ENCODE assay signal across 16 cellular contexts in genomic region chr13:76619631-76620030, GRCh38.
A peak's percentile ranks its signal among the peaks of the same experiment; 100 is the strongest.
DNase-seq lines count a peak whose midpoint lies in the region; ATAC-seq, FAIRE-seq and TF ChIP-seq lines count a peak whose summit lies in the region.
"Had no signal": no experiment of that assay in that cellular context is flagged by ENCODE, and none has a peak within 500 bp of the region (broad histone marks: within the 10 kb centered on the region; RNA-seq: fewer than 3 reads in every experiment).

No MANE protein-coding gene starts in this region.

- H4K20me1 ChIP-seq in SK-N-SH (ENCODE audit: insufficient read depth) (no peaks in the 10 kb centered on the region), keratinocyte (ENCODE audit: control insufficient read depth, extremely low read depth, insufficient read depth, low read length) (no peaks in the 10 kb centered on the region)

- H3K4me3 ChIP-seq in SK-N-SH (ENCODE audit: low read depth in 2 of 2, low read length in 1 of 2), result no peak overlapping the region
- no peak overlapping the region for H3K4me3 ChIP-seq in keratinocyte (ENCODE audit: control insufficient read depth in 2 of 3, extremely low read depth in 1 of 3, insufficient read depth in 2 of 3, low read depth in 1 of 3, low read length in 3 of 3)
- H3K4me3 ChIP-seq: GM12878, GM23248 had no signal

- ATAC-seq in SK-N-SH treated with all-trans-retinoic acid at 6 μM for 48 hours (no peak), HG03521 (IDR thresholded peaks at IDR 0.05; ENCODE audit: unreplicated experiment) (no peak)
- ATAC-seq: GM12878, HCT116 had no signal

- H3K9ac ChIP-seq in SK-N-SH (no peak overlapping the region), keratinocyte (ENCODE audit: control insufficient read depth, extremely low read depth, insufficient read depth, low read length) (no peak overlapping the region)
- H3K9ac ChIP-seq: GM23248 had no signal

- DNase-seq in SK-N-SH (peak; percentile 23), NCI-H226 (peak; percentile 6), keratinocyte (ENCODE audit: low read depth, low spot score) (no peak), KG1 (lab: John Stamatoyannopoulos, UW) (no peak), amygdala (lab: John Stamatoyannopoulos, UW) (no peak)
- DNase-seq: BE2C; CD4-positive, alpha-beta memory T cell; DMS79; GM23248 had no signal

- H3K9me3 ChIP-seq in SK-N-SH (no peaks in the 10 kb centered on the region), keratinocyte (ENCODE audit: control insufficient read depth, low read depth, low read length) (no peaks in the 10 kb centered on the region)
- H3K9me3 ChIP-seq: BE2C had no signal

- no peak; a peak in 1 of 4 replicates for TF ChIP-seq EP300 in SK-N-SH (IDR thresholded peaks at IDR 0.05; ENCODE audit: borderline replicate concordance in 1 of 2, low read depth in 1 of 2, low read length in 1 of 2)

- H3K4me2 ChIP-seq in SK-N-SH (no peak overlapping the region), keratinocyte (ENCODE audit: control insufficient read depth, extremely low read depth, insufficient read depth, low read depth, low read length) (peak overlapping the region; percentile 16)

- no peak overlapping the region for H2AFZ ChIP-seq in SK-N-SH (ENCODE audit: low read depth)
- H2AFZ ChIP-seq in keratinocyte (ENCODE audit: control insufficient read depth, low read length), result no peak overlapping the region
- H2AFZ ChIP-seq: GM23248 had no signal

- H3K4me1 ChIP-seq in SK-N-SH (ENCODE audit: control insufficient read depth in 1 of 2, insufficient read depth in 2 of 2, low read depth in 1 of 2, low read length in 1 of 2) (peaks cover 0 to 7% of the 10 kb centered on the region in 2 experiments; a peak in 2 of 4 replicates), keratinocyte (ENCODE audit: control insufficient read depth, extremely low read depth, insufficient read depth, low read length) (no peaks in the 10 kb centered on the region)
- H3K4me1 ChIP-seq: BE2C had no signal

- H3K27me3 ChIP-seq in SK-N-SH (ENCODE audit: insufficient read depth), result no peaks in the 10 kb centered on the region
- no peaks in the 10 kb centered on the region for H3K27me3 ChIP-seq in keratinocyte (ENCODE audit: control insufficient read depth, extremely low read depth, insufficient read depth, low read length)
- H3K27me3 ChIP-seq: BE2C had no signal

- CTCF ChIA-PET in SK-N-SH (lab: Yijun Ruan, JAX), result interaction anchor here (0.8 to 1.2 kb wide), 2 partner anchors 98 to 924 kb away, joined by 3 to 5 read pairs; no protein-coding TSS in a partner anchor

- no peaks in the 10 kb centered on the region for H3K9me2 ChIP-seq in SK-N-SH

- H3F3A ChIP-seq in SK-N-SH (replicated peaks; ENCODE audit: insufficient read depth), result no peaks in the 10 kb centered on the region

- POLR2A ChIA-PET in SK-N-SH (lab: Yijun Ruan, JAX), result no interaction called here

- TF ChIP-seq RAD21 in SK-N-SH (IDR thresholded peaks at IDR 0.05; ENCODE audit: low read length), result no peak

- H3K36me3 ChIP-seq in SK-N-SH (replicated peaks in 1 of 2; ENCODE audit: control insufficient read depth in 1 of 2, insufficient read depth in 2 of 2, low read length in 1 of 2) (no peaks in the 10 kb centered on the region), keratinocyte (ENCODE audit: control insufficient read depth in 2 of 2, extremely low read depth in 1 of 2, insufficient read depth in 2 of 2, low read length in 2 of 2) (no peaks in the 10 kb centered on the region)
- H3K36me3 ChIP-seq: BE2C had no signal

- H3K27ac ChIP-seq in SK-N-SH (ENCODE audit: low read depth in 2 of 2, low read length in 1 of 2), result no peak overlapping the region
- H3K27ac ChIP-seq in keratinocyte (ENCODE audit: control insufficient read depth, insufficient read depth, low read length), result no peak overlapping the region
- H3K27ac ChIP-seq: C4-2B, GM23248 had no signal

- no peaks in the 10 kb centered on the region for H3K9me1 ChIP-seq in keratinocyte (ENCODE audit: control insufficient read depth, extremely low read depth, insufficient read depth, low read length)

- TF ChIP-seq CTCF in SK-N-SH (IDR thresholded peaks at IDR 0.05) (no peak), keratinocyte (optimal IDR thresholded peaks at IDR 0.05 in 1 of 3, IDR thresholded peaks at IDR 0.05 in 1 of 3, conservative IDR thresholded peaks at IDR 0.05 in 1 of 3; ENCODE audit: extremely low read depth in 1 of 3, insufficient read depth in 2 of 3, low read length in 3 of 3) (no peak)

- dilution Hi-C loops in keratinocyte (cut with MboI; ENCODE audit: extremely low pct_ligation_motif_present, low sequenced_read_pairs), result no loop called here

- no peaks in the 10 kb centered on the region for H3K79me2 ChIP-seq in SK-N-SH (ENCODE audit: insufficient read depth)
- H3K79me2 ChIP-seq in keratinocyte (ENCODE audit: control insufficient read depth, insufficient read depth, low read length), result no peaks in the 10 kb centered on the region

- no peak for FAIRE-seq in keratinocyte (lab: Jason Lieb, UNC)
- FAIRE-seq: A204.1, GM12878, H54 had no signal

TF ChIP-seq in SK-N-SH, 30 proteins besides CTCF, POLR2A, EP300 and RAD21 (continues in another document):
- no peak for TF ChIP-seq FOXJ3 (CRISPR knock-in tag; IDR thresholded peaks at IDR 0.05)
- TF ChIP-seq RXRA (IDR thresholded peaks at IDR 0.05; ENCODE audit: borderline replicate concordance, low read depth), result no peak
- TF ChIP-seq MEF2A (IDR thresholded peaks at IDR 0.05; ENCODE audit: borderline replicate concordance, low read depth), result no peak
- no peak for TF ChIP-seq MXI1 (IDR thresholded peaks at IDR 0.05; ENCODE audit: low read depth, low read length)
- TF ChIP-seq GATA2 (CRISPR knock-in tag; IDR thresholded peaks at IDR 0.05), result no peak; the same call in 1 of the 2 replicates
- no peak for TF ChIP-seq NRF1 (IDR thresholded peaks at IDR 0.05; ENCODE audit: low read depth, low read length)
- no peak for TF ChIP-seq MAX (IDR thresholded peaks at IDR 0.05; ENCODE audit: low read depth)
- no peak for TF ChIP-seq SIN3A (IDR thresholded peaks at IDR 0.05; ENCODE audit: borderline replicate concordance, low read depth, low read length)
- no peak for TF ChIP-seq FOXM1 (IDR thresholded peaks at IDR 0.05; ENCODE audit: low read depth)
- no peak for TF ChIP-seq EZH2phosphoT487 (IDR thresholded peaks at IDR 0.05; ENCODE audit: borderline replicate concordance, low read depth)
- no peak for TF ChIP-seq IRF3 (IDR thresholded peaks at IDR 0.05; ENCODE audit: low read depth, low read length)

TF ChIP-seq in SK-N-SH treated with all-trans-retinoic acid at 6 μM for 48 hours, 23 proteins besides CTCF, POLR2A, EP300 and RAD21 (continues in another document):
- TF ChIP-seq BACH2 (CRISPR knock-in tag; IDR thresholded peaks at IDR 0.05; ENCODE audit: borderline replicate concordance) (no peak), ZNF70 (CRISPR knock-in tag; IDR thresholded peaks at IDR 0.05) (no peak), OSR1 (CRISPR knock-in tag; IDR thresholded peaks at IDR 0.05) (no peak), RARB (CRISPR knock-in tag; IDR thresholded peaks at IDR 0.05) (no peak), CSDC2 (CRISPR knock-in tag; IDR thresholded peaks at IDR 0.05) (no peak), GLIS3 (CRISPR knock-in tag; IDR thresholded peaks at IDR 0.05) (no peak), ZFP30 (CRISPR knock-in tag; IDR thresholded peaks at IDR 0.05) (no peak), ARNTL (CRISPR knock-in tag; IDR thresholded peaks at IDR 0.05; ENCODE audit: borderline replicate concordance, low read depth) (no peak), TCF4 (CRISPR knock-in tag; IDR thresholded peaks at IDR 0.05; ENCODE audit: borderline replicate concordance) (no peak), TOX (CRISPR knock-in tag; IDR thresholded peaks at IDR 0.05; ENCODE audit: borderline replicate concordance) (no peak), POU6F1 (CRISPR knock-in tag; IDR thresholded peaks at IDR 0.05; ENCODE audit: borderline replicate concordance, low read depth) (no peak), ISL1 (CRISPR knock-in tag; IDR thresholded peaks at IDR 0.05) (no peak), SNAI2 (CRISPR knock-in tag; IDR thresholded peaks at IDR 0.05) (no peak), PATZ1 (CRISPR knock-in tag; IDR thresholded peaks at IDR 0.05; ENCODE audit: borderline replicate concordance) (no peak), ZFP3 (CRISPR knock-in tag; IDR thresholded peaks at IDR 0.05) (no peak)

Comparison
In these comparisons a context has a peak if more than half of its experiments do, and no peak if none do; other contexts are left out.
1. DNase-seq: peak in SK-N-SH (single experiment) and NCI-H226 (single experiment); none in keratinocyte (single experiment), KG1 (single experiment) and amygdala (0 of 56).